In genomic region chr6:17454316-17455005, GRCh38 we compare ENCODE assay signal across 18 cellular contexts.
A peak's percentile ranks its signal among the peaks of the same experiment; 100 is the strongest.
DNase-seq lines count a peak whose midpoint lies in the region; ATAC-seq and TF ChIP-seq lines count a peak whose summit lies in the region.
"Had no signal": no experiment of that assay in that cellular context is flagged by ENCODE, and none has a peak within 500 bp of the region (broad histone marks: within the 10 kb centered on the region; RNA-seq: fewer than 3 reads in every experiment).

No MANE protein-coding gene starts in this region.

- no peak for TF ChIP-seq CTCF in left ventricle myocardium inferior (IDR thresholded peaks at IDR 0.05; ENCODE audit: borderline replicate concordance)

- H3K4me1 ChIP-seq in BLaER1 (peaks cover 60% of the 10 kb centered on the region), SJCRH30 (peaks cover 16% of the 10 kb centered on the region), left ventricle myocardium inferior (peaks cover 16% of the 10 kb centered on the region), skeletal muscle satellite cell (ENCODE audit: control insufficient read depth, insufficient read depth, low read length) (peaks cover 13% of the 10 kb centered on the region)
- H3K4me1 ChIP-seq: spleen, stomach had no signal

- H3K36me3 ChIP-seq in BLaER1 (peaks cover 15% of the 10 kb centered on the region), SJCRH30 (no peaks in the 10 kb centered on the region), left ventricle myocardium inferior (no peaks in the 10 kb centered on the region), skeletal muscle satellite cell (ENCODE audit: insufficient read depth, low read length) (no peaks in the 10 kb centered on the region)
- H3K36me3 ChIP-seq: spleen, stomach had no signal

- H3K9ac ChIP-seq in BLaER1 = no peak overlapping the region
- peak overlapping the region; percentile 5 for H3K9ac ChIP-seq in skeletal muscle satellite cell (ENCODE audit: low read depth, low read length)

- H3K4me3 ChIP-seq in BLaER1 (no peak overlapping the region), SJCRH30 (no peak overlapping the region), left ventricle myocardium inferior (no peak overlapping the region), skeletal muscle satellite cell (ENCODE audit: low read length) (peak overlapping the region; percentile 4)
- H3K4me3 ChIP-seq: lung, spleen, stomach had no signal

- H3K27ac ChIP-seq in BLaER1 (peak overlapping the region; percentile 93), SJCRH30 (peak overlapping the region; percentile 27; the same call in 1 of the 2 replicates), left ventricle myocardium inferior (replicated peaks) (peak overlapping the region; percentile 50)
- H3K27ac ChIP-seq: spleen, stomach had no signal

- DNase-seq in SJCRH30 = no peak
- DNase-seq in left ventricle myocardium inferior = no peak
- no peak for DNase-seq in mucosa of gallbladder (ENCODE audit: low spot score)
- no peak for DNase-seq in NCI-H1417 (lab: John Stamatoyannopoulos, UW)
- DNase-seq in hippocampal formation (lab: John Stamatoyannopoulos, UW) = no peak
- DNase-seq: activated CD4-positive, alpha-beta T cell treated with anti-CD3 and anti-CD28 coated beads, Interleukin-2, amount 10 ng/mL, durations not matched to agents 7 days and 5 days; activated T-cell treated with anti-CD3 and anti-CD28 coated beads, Interleukin-2, amount 50 U/mL, for 1 hour; CD4-positive, CD25-positive, alpha-beta regulatory T cell; erythroblast; NCI-H2171; SHP77 treated with DMSO at 0.1 percent for 48 hours; spleen; stomach had no signal

- no peaks in the 10 kb centered on the region for H4K20me1 ChIP-seq in BLaER1

- no peak for ATAC-seq in HG03571 (IDR thresholded peaks at IDR 0.05; ENCODE audit: unreplicated experiment)
- ATAC-seq: HepG2 had no signal

- intact Hi-C loops in left ventricle myocardium inferior (cut with micrococcal nuclease) = loop anchor here (10.0 kb wide), 1 partner anchor 300 kb away; no protein-coding TSS in a partner anchor

- H3K9me3 ChIP-seq in BLaER1 (peaks cover 47% of the 10 kb centered on the region), SJCRH30 (replicated peaks) (no peaks in the 10 kb centered on the region), left ventricle myocardium inferior (replicated peaks) (no peaks in the 10 kb centered on the region), skeletal muscle satellite cell (replicated peaks; ENCODE audit: low read length) (no peaks in the 10 kb centered on the region)
- H3K9me3 ChIP-seq: spleen, stomach had no signal

- no peak overlapping the region for H3K4me2 ChIP-seq in BLaER1
- H3K4me2 ChIP-seq in skeletal muscle satellite cell (ENCODE audit: low read length) = peak overlapping the region; percentile 53

- H3K27me3 ChIP-seq in BLaER1 (no peaks in the 10 kb centered on the region), SJCRH30 (no peaks in the 10 kb centered on the region), left ventricle myocardium inferior (ENCODE audit: low read depth) (no peaks in the 10 kb centered on the region), skeletal muscle satellite cell (ENCODE audit: control insufficient read depth, insufficient read depth, low read length) (no peaks in the 10 kb centered on the region)
- H3K27me3 ChIP-seq: stomach had no signal

Comparison
In these comparisons a context has a peak if more than half of its experiments do, and no peak if none do; other contexts are left out.
1. H3K27ac ChIP-seq: peak in every context shown above with its lines; median percentile 93 in BLaER1; 50 in left ventricle myocardium inferior; 27 in SJCRH30.